Comparison of ENCODE assay signal across 1 cellular context in the genomic region with DNA sequence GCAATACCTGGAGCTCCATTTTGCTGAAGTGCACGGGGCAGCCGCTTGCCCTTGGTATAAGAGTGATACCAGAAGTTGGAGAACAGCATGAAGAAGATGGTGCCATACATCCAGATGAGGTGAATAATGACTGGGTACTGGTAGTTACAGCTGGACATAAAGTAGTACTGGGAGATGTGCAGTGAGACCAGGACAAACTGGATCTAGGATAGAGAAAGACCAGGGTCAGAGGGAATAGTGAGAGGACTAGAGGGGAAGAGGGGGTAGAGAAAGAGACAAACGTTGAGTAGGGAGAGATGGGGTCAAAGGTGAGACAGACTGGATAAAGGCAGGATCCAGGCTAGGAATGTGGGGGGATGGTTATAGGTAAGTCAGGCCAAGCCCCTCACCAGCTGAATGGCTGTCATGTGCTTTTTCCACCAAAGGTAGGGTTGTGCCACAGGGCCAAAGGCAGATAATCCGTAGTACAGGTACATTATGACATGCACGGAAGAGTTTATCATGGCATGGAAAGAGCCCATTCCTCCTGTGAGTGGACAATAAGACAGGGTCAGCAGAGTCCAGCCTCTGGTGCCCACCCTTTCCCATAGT.
TF ChIP-seq lines count a peak whose summit lies in the region.

No MANE protein-coding gene starts in this region.

TF ChIP-seq in K562, 482 proteins besides CTCF, POLR2A, EP300 and RAD21:
- TF ChIP-seq SUPT5H (IDR thresholded peaks at IDR 0.05), result 0 out of 2 replicates have a peak, but pooled peaks have one; percentile 53
- TF ChIP-seq NR2C1 (IDR thresholded peaks at IDR 0.05), result no peak
- 0 out of 2 replicates have a peak, but pooled peaks have one; percentile 27 for TF ChIP-seq NR2C1 (tag; IDR thresholded peaks at IDR 0.05)
- TF ChIP-seq RFX7 (CRISPR knock-in tag; IDR thresholded peaks at IDR 0.05), result peak; percentile 46; the same call in 1 of the 2 replicates
- TF ChIP-seq RCOR1 (IDR thresholded peaks at IDR 0.05; ENCODE audit: borderline replicate concordance in 1 of 2, low read depth in 2 of 2, low read length in 2 of 2), result no peak
- 0 out of 2 replicates have a peak, but pooled peaks have one; percentile 9 for TF ChIP-seq NCOR1 (IDR thresholded peaks at IDR 0.05)
- TF ChIP-seq ZBTB26 (CRISPR knock-in tag; IDR thresholded peaks at IDR 0.05), result peak; percentile 73; the same call in 1 of the 2 replicates
- peak; percentile 72 for TF ChIP-seq CREBBP (IDR thresholded peaks at IDR 0.05; ENCODE audit: low read depth, low read length)
- TF ChIP-seq XRCC3 (IDR thresholded peaks at IDR 0.05), result no peak
- peak; percentile 61 for TF ChIP-seq KDM5B (IDR thresholded peaks at IDR 0.05; ENCODE audit: insufficient replicate concordance, low read depth, low read length)
